9 cellular contexts compared by ENCODE assay signal in genomic region chr1:39214998-39215873, GRCh38. TPM values are rescaled to one million over a fixed set of nuclear protein-coding genes. Genes with fewer than 3 reads are reported as not detected.
DNase-seq lines count a peak whose midpoint lies in the region; ATAC-seq and TF ChIP-seq lines count a peak whose summit lies in the region.
"Had no signal": no experiment of that assay in that cellular context is flagged by ENCODE, and none has a peak within 500 bp of the region (broad histone marks: within the 10 kb centered on the region; RNA-seq: fewer than 3 reads in every experiment).

No MANE protein-coding gene starts in this region.

- peaks cover 74% of the 10 kb centered on the region for H3K79me2 ChIP-seq in osteoblast (ENCODE audit: insufficient read depth, low read length)

- CTCF ChIA-PET in T-cell (lab: Charles Lee), result interaction anchor here (0.8 to 7.1 kb wide), 9 partner anchors 8 to 226 kb away, joined by 3 to 71 read pairs (median 4); partner anchors contain the start of gene MACF1 (in 1 of the 2)

- H3K9me3 ChIP-seq in osteoblast (ENCODE audit: low read depth, low read length), result no peaks in the 10 kb centered on the region

- H3K4me1 Mint-ChIP-seq in T-cell, result peaks cover 52 to 61% (median 58%) of the 10 kb centered on the region in 3 donors

- H4K20me1 ChIP-seq in osteoblast (ENCODE audit: insufficient read depth, low read length), result peaks cover 37% of the 10 kb centered on the region

- H3K27me3 ChIP-seq in dorsolateral prefrontal cortex (no peaks in the 10 kb centered on the region), osteoblast (ENCODE audit: insufficient read depth, low read length) (no peaks in the 10 kb centered on the region), brain microvascular endothelial cell (replicated peaks) (no peaks in the 10 kb centered on the region)

- no peak for TF ChIP-seq CTCF in dorsolateral prefrontal cortex (IDR thresholded peaks at IDR 0.05 in 54 of 56, conservative IDR thresholded peaks at IDR 0.05 in 2 of 56; ENCODE audit: low read depth in 1 of 56, partially characterized antibody in 56 of 56)
- TF ChIP-seq CTCF in osteoblast (IDR thresholded peaks at IDR 0.05; ENCODE audit: extremely low read depth, low read depth, low read length), result no peak
- no peak for TF ChIP-seq CTCF in brain microvascular endothelial cell (IDR thresholded peaks at IDR 0.05; ENCODE audit: low read depth, low read length, missing control alignments)

- intact Hi-C loops in dorsolateral prefrontal cortex (cut with DNase I), result no loop called here

- POLR2A ChIA-PET in T-cell (lab: Charles Lee), result interaction anchor here (0.5 to 2.2 kb wide), 7 partner anchors 8 to 31 kb away, joined by 3 to 10 read pairs (median 7); no protein-coding TSS in a partner anchor

- peak; percentile 61 for ATAC-seq in GM18870 (IDR thresholded peaks at IDR 0.05; ENCODE audit: unreplicated experiment)
- ATAC-seq in HG02970 (IDR thresholded peaks at IDR 0.05; ENCODE audit: low FRiP score, unreplicated experiment), result peak; percentile 38
- ATAC-seq in T-cell (replicated peaks in 1 of 4), result peak; percentile 76 to 82 (median 76)

- H3K27ac Mint-ChIP-seq in T-cell, result peak overlapping the region; percentile 95

- peaks cover 6% of the 10 kb centered on the region for H3K36me3 ChIP-seq in osteoblast (ENCODE audit: insufficient read depth, low read length)
- peaks cover 4% of the 10 kb centered on the region for H3K36me3 ChIP-seq in brain microvascular endothelial cell (replicated peaks)

- no peaks in the 10 kb centered on the region for H3K27me3 Mint-ChIP-seq in T-cell

- H3K4me3 ChIP-seq in dorsolateral prefrontal cortex (peak overlapping the region in 45 of 59 donors; percentile 1 to 59 (median 30)), osteoblast (ENCODE audit: insufficient read depth, low read length) (no peak overlapping the region), brain microvascular endothelial cell (ENCODE audit: low read depth, low read length) (no peak overlapping the region)

- in situ Hi-C loops in brain microvascular endothelial cell (cut with HindIII; ENCODE audit: low pct_ligation_motif_present, low sequenced_read_pairs), result no loop called here

- H3K36me3 Mint-ChIP-seq in T-cell, result peaks cover 10% of the 10 kb centered on the region

- H3K27ac ChIP-seq in dorsolateral prefrontal cortex, result peak overlapping the region; percentile 66 to 99 (median 92)
- H3K27ac ChIP-seq in osteoblast (ENCODE audit: low read depth, low read length), result no peak overlapping the region
- no peak overlapping the region for H3K27ac ChIP-seq in brain microvascular endothelial cell

- H3K4me3 Mint-ChIP-seq in T-cell, result peak overlapping the region; percentile 84 to 93 (median 90)
- H3K4me3 Mint-ChIP-seq: neural crest cell had no signal

- H3K4me1 ChIP-seq in osteoblast (ENCODE audit: insufficient read depth, low read length), result peaks cover 28% of the 10 kb centered on the region

- H3K4me2 ChIP-seq in osteoblast (ENCODE audit: insufficient read depth, low read length), result peak overlapping the region; percentile 14

- H2AFZ ChIP-seq in osteoblast (ENCODE audit: low read length), result no peak overlapping the region

- H3K9me3 Mint-ChIP-seq in T-cell, result no peaks in the 10 kb centered on the region
- H3K9me3 Mint-ChIP-seq: neural crest cell had no signal

- DNase-seq in T-cell, result peak in 22 of 34 experiments; percentile 16 to 49 (median 31)
- DNase-seq in dorsolateral prefrontal cortex, result no peak
- no peak for DNase-seq in osteoblast (ENCODE audit: insufficient read length, low spot score, missing footprints)
- DNase-seq in brain microvascular endothelial cell, result no peak
- no peak for DNase-seq in cerebellar cortex (ENCODE audit: low spot score)
- DNase-seq in NCI-H524 (lab: John Stamatoyannopoulos, UW), result no peak

RNA-seq across cellular contexts. Expression of gene MACF1, which starts 10.7 kb away (rescaled TPM):
- total RNA-seq in T-cell (100 to 1,000 TPM; 232 to 596 (median 258) TPM), dorsolateral prefrontal cortex (100 to 1,000 TPM; 403 to 915 (median 551) TPM), osteoblast (377 and 424 TPM in 2 replicates)

Comparison
In these comparisons a context has a peak if more than half of its experiments do, and no peak if none do; other contexts are left out.
1. DNase-seq: peak in T-cell (22 of 34); none in dorsolateral prefrontal cortex (0 of 10), osteoblast (single experiment), brain microvascular endothelial cell (single experiment), cerebellar cortex (single experiment) and NCI-H524 (0 of 2).
2. H3K27ac ChIP-seq: peak in dorsolateral prefrontal cortex (59 of 59); none in osteoblast (single experiment) and brain microvascular endothelial cell (single experiment).
3. H3K4me3 ChIP-seq: peak in dorsolateral prefrontal cortex (45 of 59); none in osteoblast (single experiment) and brain microvascular endothelial cell (single experiment).
4. Peak in every context shown above with its lines, with median percentiles within 50 percentile points of each other: ATAC-seq.